19 cellular contexts compared by ENCODE assay signal in the genomic region with DNA sequence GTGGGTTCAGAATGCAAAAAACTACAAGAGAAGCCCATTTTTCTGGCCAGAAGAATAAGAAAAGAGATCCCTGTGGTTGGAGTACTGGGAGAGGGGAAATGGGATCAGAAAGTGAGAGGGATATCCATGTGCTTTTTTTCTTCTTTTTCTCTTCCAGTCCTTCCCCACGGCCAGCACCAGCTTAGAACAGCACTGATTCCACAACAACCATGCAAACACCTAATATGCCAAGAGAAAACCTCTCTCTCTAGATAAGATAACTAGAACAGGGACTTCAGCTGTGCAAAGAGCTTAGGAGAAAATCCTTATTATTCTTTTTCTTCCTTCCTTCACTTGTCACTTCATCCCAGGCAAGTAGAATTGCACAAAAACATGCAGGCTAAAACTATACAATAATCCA.
DNase-seq lines count a peak whose midpoint lies in the region; ATAC-seq and TF ChIP-seq lines count a peak whose summit lies in the region.
"Had no signal": no experiment of that assay in that cellular context is flagged by ENCODE, and none has a peak within 500 bp of the region (broad histone marks: within the 10 kb centered on the region; RNA-seq: fewer than 3 reads in every experiment).

No MANE protein-coding gene starts in this region.

- H3K27ac ChIP-seq in CD4-positive, alpha-beta T cell (ENCODE audit: low read depth, low read length): no peak overlapping the region
- 0 out of 2 replicates have a peak overlapping the region, but pooled peaks have one; percentile 1 for H3K27ac ChIP-seq in GM23338 (ENCODE audit: low read depth)
- no peak overlapping the region for H3K27ac ChIP-seq in endodermal cell (ENCODE audit: low read depth, low read length)
- H3K27ac ChIP-seq in rectal smooth muscle tissue (ENCODE audit: low read depth, low read length): peak overlapping the region; percentile 33
- H3K27ac ChIP-seq: C4-2B, GM23248 had no signal

- H3K36me3 ChIP-seq in GM23338 (ENCODE audit: insufficient read depth) (no peaks in the 10 kb centered on the region), endodermal cell (ENCODE audit: control insufficient read depth, insufficient read depth, low read length) (peaks cover under 1% of the 10 kb centered on the region), rectal smooth muscle tissue (ENCODE audit: control insufficient read depth, insufficient read depth, low read length) (no peaks in the 10 kb centered on the region)
- H3K36me3 ChIP-seq: MG63 had no signal

- no peak overlapping the region for H2AFZ ChIP-seq in GM23338
- H2AFZ ChIP-seq: GM23248 had no signal

- H3K4me3 ChIP-seq in GM23338 (no peak overlapping the region), endodermal cell (ENCODE audit: low read length) (peak overlapping the region; percentile 24), rectal smooth muscle tissue (ENCODE audit: low read length) (no peak overlapping the region)
- H3K4me3 ChIP-seq: GM23248, MG63 had no signal

- H3K36me3 Mint-ChIP-seq in CD4-positive, alpha-beta T cell (ENCODE audit: low read depth): no peaks in the 10 kb centered on the region
- H3K36me3 Mint-ChIP-seq in GM23338 (ENCODE audit: low read depth): no peaks in the 10 kb centered on the region; the same call in 2 of the 3 replicates
- H3K36me3 Mint-ChIP-seq in endodermal cell (ENCODE audit: low read depth): peaks cover 6% of the 10 kb centered on the region

- no peaks in the 10 kb centered on the region for H3K27me3 Mint-ChIP-seq in CD4-positive, alpha-beta T cell
- peaks cover 2% of the 10 kb centered on the region for H3K27me3 Mint-ChIP-seq in GM23338 (ENCODE audit: insufficient read depth, low read depth, poor library complexity)
- H3K27me3 Mint-ChIP-seq in endodermal cell (ENCODE audit: insufficient read depth): no peaks in the 10 kb centered on the region

- no peaks in the 10 kb centered on the region for H3F3A ChIP-seq in GM23338 (replicated peaks; ENCODE audit: low read depth)

- TF ChIP-seq CTCF in CD4-positive, alpha-beta T cell (IDR thresholded peaks at IDR 0.05): no peak
- TF ChIP-seq CTCF in GM23338 (conservative IDR thresholded peaks at IDR 0.05; ENCODE audit: low read depth in 2 of 2): no peak
- TF ChIP-seq CTCF in endodermal cell (conservative IDR thresholded peaks at IDR 0.05): no peak
- TF ChIP-seq CTCF in omental fat pad (IDR thresholded peaks at IDR 0.05): no peak

- CTCF ChIA-PET in CD4-positive, alpha-beta T cell (lab: Charles Lee): interaction anchor here (0.7 kb wide), 1 partner anchor 839 kb away, joined by 3 read pairs; no protein-coding TSS in a partner anchor

- H3K9me3 Mint-ChIP-seq in CD4-positive, alpha-beta T cell: no peaks in the 10 kb centered on the region
- H3K9me3 Mint-ChIP-seq in GM23338 (no peaks in the 10 kb centered on the region), endodermal cell (no peaks in the 10 kb centered on the region)

- H3K9me2 ChIP-seq in GM23338 (ENCODE audit: insufficient read depth): no peaks in the 10 kb centered on the region; the same call in 1 of the 2 replicates

- peaks cover 87% of the 10 kb centered on the region for H3K79me2 ChIP-seq in GM23338 (replicated peaks; ENCODE audit: insufficient read depth)

- peaks cover 59% of the 10 kb centered on the region for H3K4me1 Mint-ChIP-seq in CD4-positive, alpha-beta T cell (ENCODE audit: low read depth)
- H3K4me1 Mint-ChIP-seq in GM23338: peaks cover 32% of the 10 kb centered on the region
- peaks cover 48% of the 10 kb centered on the region for H3K4me1 Mint-ChIP-seq in endodermal cell

- no peaks in the 10 kb centered on the region for H3K27me3 ChIP-seq in CD4-positive, alpha-beta T cell (ENCODE audit: control insufficient read depth, insufficient read depth, low read length)
- no peaks in the 10 kb centered on the region for H3K27me3 ChIP-seq in GM23338 (ENCODE audit: insufficient read depth)
- H3K27me3 ChIP-seq in endodermal cell (ENCODE audit: control insufficient read depth, insufficient read depth, low read length, poor library complexity, severe bottlenecking): no peaks in the 10 kb centered on the region
- H3K27me3 ChIP-seq in rectal smooth muscle tissue (ENCODE audit: control insufficient read depth, insufficient read depth, low read length): no peaks in the 10 kb centered on the region
- H3K27me3 ChIP-seq: MG63 had no signal

- H4K20me1 ChIP-seq in GM23338 (replicated peaks; ENCODE audit: insufficient read depth): peaks cover 4% of the 10 kb centered on the region; the same call in 1 of the 2 replicates

- 58% methylated on average over 1 of the region's 1 CpG; no CpG with 5 or more reads in 1 of the 2 experiments for WGBS in endodermal cell (ENCODE audit: insufficient coverage in 1 of 2, insufficient read length in 1 of 2), 2 experiments

- POLR2A ChIA-PET in CD4-positive, alpha-beta T cell (lab: Charles Lee): interaction anchor here (0.6 kb wide), 1 partner anchor 13 kb away, joined by 3 read pairs; no protein-coding TSS in a partner anchor

- intact Hi-C loops in CD4-positive, alpha-beta T cell (cut with DNase I, micrococcal nuclease): loop anchor here (5.0 kb wide), 3 partner anchors 49 to 241 kb away; a partner anchor contains a TSS

- H3K9ac ChIP-seq in endodermal cell (ENCODE audit: extremely low read depth, low read length, poor library complexity, severe bottlenecking) (no peak overlapping the region), rectal smooth muscle tissue (ENCODE audit: low read length) (no peak overlapping the region)
- H3K9ac ChIP-seq: GM23248 had no signal

- peak overlapping the region; percentile 6; the same call in 1 of the 2 replicates for H3K4me2 ChIP-seq in GM23338

- no peak for DNase-seq in CD4-positive, alpha-beta T cell
- no peak for DNase-seq in GM23338 (ENCODE audit: low spot score)
- no peak for DNase-seq in endodermal cell
- no peak for DNase-seq in omental fat pad (ENCODE audit: low spot score)
- DNase-seq: Calu3, DMS79, GM23248, IMR-90, Karpas-422, MG63, NCI-H1092, NCI-H2081 treated with DMSO at 0.1 percent for 48 hours, NCI-H510A treated with DMSO at 0.1 percent for 48 hours, NCI-H82 had no signal

- H3K4me1 ChIP-seq in GM23338 (ENCODE audit: insufficient read depth): peaks cover 9% of the 10 kb centered on the region; the same call in 1 of the 2 replicates
- H3K4me1 ChIP-seq in endodermal cell (ENCODE audit: control insufficient read depth, insufficient read depth, low read length): peaks cover 21% of the 10 kb centered on the region
- no peaks in the 10 kb centered on the region for H3K4me1 ChIP-seq in rectal smooth muscle tissue (ENCODE audit: control insufficient read depth, insufficient read depth, low read length)

- no peak for ATAC-seq in CD4-positive, alpha-beta T cell (ENCODE audit: poor library complexity)
- no peak for ATAC-seq in GM23338
- no peak for ATAC-seq in HG03097 (IDR thresholded peaks at IDR 0.05; ENCODE audit: low FRiP score, unreplicated experiment)
- no peak for ATAC-seq in HG03469 (IDR thresholded peaks at IDR 0.05; ENCODE audit: unreplicated experiment)
- no peak for ATAC-seq in omental fat pad (ENCODE audit: low FRiP score)
- ATAC-seq: Panc1 had no signal

- peak overlapping the region; percentile 57 for H3K27ac Mint-ChIP-seq in CD4-positive, alpha-beta T cell
- peak overlapping the region; percentile 22 for H3K27ac Mint-ChIP-seq in GM23338
- H3K27ac Mint-ChIP-seq in endodermal cell: no peak overlapping the region

- H3K4me3 Mint-ChIP-seq in CD4-positive, alpha-beta T cell: no peak overlapping the region
- H3K4me3 Mint-ChIP-seq in GM23338: no peak overlapping the region
- no peak overlapping the region for H3K4me3 Mint-ChIP-seq in endodermal cell

- H3K9me3 ChIP-seq in CD4-positive, alpha-beta T cell (ENCODE audit: control insufficient read depth, low read length): no peaks in the 10 kb centered on the region
- H3K9me3 ChIP-seq in endodermal cell (ENCODE audit: control insufficient read depth, low read length): no peaks in the 10 kb centered on the region
- H3K9me3 ChIP-seq: MG63 had no signal

TF ChIP-seq in GM23338, 12 proteins besides CTCF, POLR2A, EP300 and RAD21 (continues in another document):
- TF ChIP-seq JUNB (IDR thresholded peaks at IDR 0.05; ENCODE audit: unreplicated experiment) (no peak), STAT1 (IDR thresholded peaks at IDR 0.05; ENCODE audit: unreplicated experiment) (no peak), EZH2phosphoT487 (IDR thresholded peaks at IDR 0.05; ENCODE audit: unreplicated experiment) (no peak), CREB1 (CRISPR knock-in tag; IDR thresholded peaks at IDR 0.05; ENCODE audit: low read depth) (no peak), NANOG (IDR thresholded peaks at IDR 0.05; ENCODE audit: borderline replicate concordance) (no peak), ZNF331 (CRISPR knock-in tag; IDR thresholded peaks at IDR 0.05; ENCODE audit: low read depth) (no peak), EZH2 (IDR thresholded peaks at IDR 0.05; ENCODE audit: low read depth, unreplicated experiment) (no peak)

Comparison
In these comparisons a context has a peak if more than half of its experiments do, and no peak if none do; other contexts are left out.
1. H3K27ac ChIP-seq: peak in GM23338 (single experiment) and rectal smooth muscle tissue (single experiment); none in CD4-positive, alpha-beta T cell (single experiment) and endodermal cell (single experiment).